Comparison of ENCODE assay signal across 1 cellular context in genomic region chr11:83573097-83573496, GRCh38.
A peak's percentile ranks its signal among the peaks of the same experiment; 100 is the strongest.
TF ChIP-seq lines count a peak whose summit lies in the region.

No MANE protein-coding gene starts in this region.

TF ChIP-seq in IMR-90, 13 proteins besides CTCF, POLR2A, EP300 and RAD21:
- TF ChIP-seq MXI1 (IDR thresholded peaks at IDR 0.05; ENCODE audit: borderline replicate concordance, low read depth, low read length) (no peak), FOS (IDR thresholded peaks at IDR 0.05; ENCODE audit: low read depth, low read length) (0 out of 2 replicates have a peak, but pooled peaks have one; percentile 42), MAZ (IDR thresholded peaks at IDR 0.05; ENCODE audit: borderline replicate concordance, low read depth, low read length) (no peak), NFE2L2 (IDR thresholded peaks at IDR 0.05; ENCODE audit: low read depth, low read length) (no peak), BHLHE40 (IDR thresholded peaks at IDR 0.05; ENCODE audit: low read depth, low read length) (no peak), RFX5 (IDR thresholded peaks at IDR 0.05; ENCODE audit: low read depth, low read length) (no peak; the same call in 1 of the 2 replicates), CEBPB (IDR thresholded peaks at IDR 0.05; ENCODE audit: low read depth, low read length) (peak; percentile 89), CHD1 (IDR thresholded peaks at IDR 0.05; ENCODE audit: low read depth, low read length) (no peak), RCOR1 (IDR thresholded peaks at IDR 0.05; ENCODE audit: insufficient replicate concordance, low read length) (no peak), SMC3 (IDR thresholded peaks at IDR 0.05; ENCODE audit: low read depth, low read length) (no peak)
- TF ChIP-seq, protein P1, sequence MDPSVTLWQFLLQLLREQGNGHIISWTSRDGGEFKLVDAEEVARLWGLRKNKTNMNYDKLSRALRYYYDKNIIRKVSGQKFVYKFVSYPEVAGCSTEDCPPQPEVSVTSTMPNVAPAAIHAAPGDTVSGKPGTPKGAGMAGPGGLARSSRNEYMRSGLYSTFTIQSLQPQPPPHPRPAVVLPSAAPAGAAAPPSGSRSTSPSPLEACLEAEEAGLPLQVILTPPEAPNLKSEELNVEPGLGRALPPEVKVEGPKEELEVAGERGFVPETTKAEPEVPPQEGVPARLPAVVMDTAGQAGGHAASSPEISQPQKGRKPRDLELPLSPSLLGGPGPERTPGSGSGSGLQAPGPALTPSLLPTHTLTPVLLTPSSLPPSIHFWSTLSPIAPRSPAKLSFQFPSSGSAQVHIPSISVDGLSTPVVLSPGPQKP (IDR thresholded peaks at IDR 0.05; ENCODE audit: borderline replicate concordance, low read depth, low read length) = no peak
